ENCODE assay signal across 1 cellular context in genomic region chr3:129594907-129595390, GRCh38.
TF ChIP-seq lines count a peak whose summit lies in the region.

No MANE protein-coding gene starts in this region.

TF ChIP-seq in HepG2, 621 proteins besides CTCF, POLR2A, EP300 and RAD21 (continued from another document and continues in another):
- TF ChIP-seq, protein P1, sequence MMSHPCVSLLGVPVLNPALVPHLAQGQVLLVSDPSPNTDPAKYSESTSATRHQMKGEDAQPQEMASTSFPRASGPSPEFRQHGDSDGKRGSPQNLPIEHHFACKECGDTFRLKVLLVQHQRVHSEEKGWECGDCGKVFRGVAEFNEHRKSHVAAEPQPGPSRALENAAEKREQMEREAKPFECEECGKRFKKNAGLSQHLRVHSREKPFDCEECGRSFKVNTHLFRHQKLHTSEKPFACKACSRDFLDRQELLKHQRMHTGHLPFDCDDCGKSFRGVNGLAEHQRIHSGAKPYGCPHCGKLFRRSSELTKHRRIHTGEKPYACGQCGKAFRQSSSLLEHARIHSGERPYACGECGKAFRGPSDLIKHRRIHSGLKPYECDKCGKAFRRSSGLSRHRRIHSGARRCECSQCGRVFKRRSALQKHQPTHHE (CRISPR knock-in tag; IDR thresholded peaks at IDR 0.05; ENCODE audit: borderline replicate concordance), result no peak
- TF ChIP-seq ZNF546 (CRISPR knock-in tag; conservative IDR thresholded peaks at IDR 0.05), result 0 out of 2 replicates have a peak, but pooled peaks have one; percentile 58
- TF ChIP-seq GABPA (IDR thresholded peaks at IDR 0.05; ENCODE audit: low read depth, low read length), result no peak
- TF ChIP-seq GABPA (CRISPR knock-in tag; IDR thresholded peaks at IDR 0.05; ENCODE audit: low read depth), result 0 out of 2 replicates have a peak, but pooled peaks have one; percentile 25
- 0 out of 2 replicates have a peak, but pooled peaks have one; percentile 9 for TF ChIP-seq ZNF710 (CRISPR knock-in tag; IDR thresholded peaks at IDR 0.05; ENCODE audit: borderline replicate concordance)
- peak; percentile 41 for TF ChIP-seq GABPB1 (CRISPR knock-in tag; IDR thresholded peaks at IDR 0.05)
- TF ChIP-seq, protein P2, sequence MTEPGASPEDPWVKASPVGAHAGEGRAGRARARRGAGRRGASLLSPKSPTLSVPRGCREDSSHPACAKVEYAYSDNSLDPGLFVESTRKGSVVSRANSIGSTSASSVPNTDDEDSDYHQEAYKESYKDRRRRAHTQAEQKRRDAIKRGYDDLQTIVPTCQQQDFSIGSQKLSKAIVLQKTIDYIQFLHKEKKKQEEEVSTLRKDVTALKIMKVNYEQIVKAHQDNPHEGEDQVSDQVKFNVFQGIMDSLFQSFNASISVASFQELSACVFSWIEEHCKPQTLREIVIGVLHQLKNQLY (CRISPR knock-in tag; IDR thresholded peaks at IDR 0.05), result 0 out of 2 replicates have a peak, but pooled peaks have one; percentile 40
- 0 out of 2 replicates have a peak, but pooled peaks have one; percentile 20 for TF ChIP-seq FOSL2 (CRISPR knock-in tag; IDR thresholded peaks at IDR 0.05)
- TF ChIP-seq ZNF629 (CRISPR knock-in tag; conservative IDR thresholded peaks at IDR 0.05), result peak; percentile 68
- TF ChIP-seq, protein P3, sequence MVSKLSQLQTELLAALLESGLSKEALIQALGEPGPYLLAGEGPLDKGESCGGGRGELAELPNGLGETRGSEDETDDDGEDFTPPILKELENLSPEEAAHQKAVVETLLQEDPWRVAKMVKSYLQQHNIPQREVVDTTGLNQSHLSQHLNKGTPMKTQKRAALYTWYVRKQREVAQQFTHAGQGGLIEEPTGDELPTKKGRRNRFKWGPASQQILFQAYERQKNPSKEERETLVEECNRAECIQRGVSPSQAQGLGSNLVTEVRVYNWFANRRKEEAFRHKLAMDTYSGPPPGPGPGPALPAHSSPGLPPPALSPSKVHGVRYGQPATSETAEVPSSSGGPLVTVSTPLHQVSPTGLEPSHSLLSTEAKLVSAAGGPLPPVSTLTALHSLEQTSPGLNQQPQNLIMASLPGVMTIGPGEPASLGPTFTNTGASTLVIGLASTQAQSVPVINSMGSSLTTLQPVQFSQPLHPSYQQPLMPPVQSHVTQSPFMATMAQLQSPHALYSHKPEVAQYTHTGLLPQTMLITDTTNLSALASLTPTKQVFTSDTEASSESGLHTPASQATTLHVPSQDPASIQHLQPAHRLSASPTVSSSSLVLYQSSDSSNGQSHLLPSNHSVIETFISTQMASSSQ (IDR thresholded peaks at IDR 0.05; ENCODE audit: low read depth), result no peak
- TF ChIP-seq, protein P3 (CRISPR knock-in tag; IDR thresholded peaks at IDR 0.05; ENCODE audit: borderline replicate concordance), result 0 out of 2 replicates have a peak, but pooled peaks have one; percentile 63
- TF ChIP-seq THAP8 (CRISPR knock-in tag; IDR thresholded peaks at IDR 0.05; ENCODE audit: borderline replicate concordance), result no peak
- peak; percentile 56; the same call in 1 of the 2 replicates for TF ChIP-seq MAZ (IDR thresholded peaks at IDR 0.05; ENCODE audit: borderline replicate concordance, low read depth, low read length)
- TF ChIP-seq MAZ (CRISPR knock-in tag; IDR thresholded peaks at IDR 0.05; ENCODE audit: low read depth), result no peak; the same call in none of the 2 replicates
- TF ChIP-seq, protein P4, sequence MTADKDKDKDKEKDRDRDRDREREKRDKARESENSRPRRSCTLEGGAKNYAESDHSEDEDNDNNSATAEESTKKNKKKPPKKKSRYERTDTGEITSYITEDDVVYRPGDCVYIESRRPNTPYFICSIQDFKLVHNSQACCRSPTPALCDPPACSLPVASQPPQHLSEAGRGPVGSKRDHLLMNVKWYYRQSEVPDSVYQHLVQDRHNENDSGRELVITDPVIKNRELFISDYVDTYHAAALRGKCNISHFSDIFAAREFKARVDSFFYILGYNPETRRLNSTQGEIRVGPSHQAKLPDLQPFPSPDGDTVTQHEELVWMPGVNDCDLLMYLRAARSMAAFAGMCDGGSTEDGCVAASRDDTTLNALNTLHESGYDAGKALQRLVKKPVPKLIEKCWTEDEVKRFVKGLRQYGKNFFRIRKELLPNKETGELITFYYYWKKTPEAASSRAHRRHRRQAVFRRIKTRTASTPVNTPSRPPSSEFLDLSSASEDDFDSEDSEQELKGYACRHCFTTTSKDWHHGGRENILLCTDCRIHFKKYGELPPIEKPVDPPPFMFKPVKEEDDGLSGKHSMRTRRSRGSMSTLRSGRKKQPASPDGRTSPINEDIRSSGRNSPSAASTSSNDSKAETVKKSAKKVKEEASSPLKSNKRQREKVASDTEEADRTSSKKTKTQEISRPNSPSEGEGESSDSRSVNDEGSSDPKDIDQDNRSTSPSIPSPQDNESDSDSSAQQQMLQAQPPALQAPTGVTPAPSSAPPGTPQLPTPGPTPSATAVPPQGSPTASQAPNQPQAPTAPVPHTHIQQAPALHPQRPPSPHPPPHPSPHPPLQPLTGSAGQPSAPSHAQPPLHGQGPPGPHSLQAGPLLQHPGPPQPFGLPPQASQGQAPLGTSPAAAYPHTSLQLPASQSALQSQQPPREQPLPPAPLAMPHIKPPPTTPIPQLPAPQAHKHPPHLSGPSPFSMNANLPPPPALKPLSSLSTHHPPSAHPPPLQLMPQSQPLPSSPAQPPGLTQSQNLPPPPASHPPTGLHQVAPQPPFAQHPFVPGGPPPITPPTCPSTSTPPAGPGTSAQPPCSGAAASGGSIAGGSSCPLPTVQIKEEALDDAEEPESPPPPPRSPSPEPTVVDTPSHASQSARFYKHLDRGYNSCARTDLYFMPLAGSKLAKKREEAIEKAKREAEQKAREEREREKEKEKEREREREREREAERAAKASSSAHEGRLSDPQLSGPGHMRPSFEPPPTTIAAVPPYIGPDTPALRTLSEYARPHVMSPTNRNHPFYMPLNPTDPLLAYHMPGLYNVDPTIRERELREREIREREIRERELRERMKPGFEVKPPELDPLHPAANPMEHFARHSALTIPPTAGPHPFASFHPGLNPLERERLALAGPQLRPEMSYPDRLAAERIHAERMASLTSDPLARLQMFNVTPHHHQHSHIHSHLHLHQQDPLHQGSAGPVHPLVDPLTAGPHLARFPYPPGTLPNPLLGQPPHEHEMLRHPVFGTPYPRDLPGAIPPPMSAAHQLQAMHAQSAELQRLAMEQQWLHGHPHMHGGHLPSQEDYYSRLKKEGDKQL (CRISPR knock-in tag; IDR thresholded peaks at IDR 0.05; ENCODE audit: low read depth), result 0 out of 2 replicates have a peak, but pooled peaks have one; percentile 22
- TF ChIP-seq ARNTL (CRISPR knock-in tag; IDR thresholded peaks at IDR 0.05), result peak; percentile 72
- peak; percentile 71; the same call in 1 of the 2 replicates for TF ChIP-seq ATF2 (CRISPR knock-in tag; IDR thresholded peaks at IDR 0.05)
- peak; percentile 60; the same call in 1 of the 2 replicates for TF ChIP-seq TSC22D2 (CRISPR knock-in tag; IDR thresholded peaks at IDR 0.05; ENCODE audit: borderline replicate concordance)
- peak; percentile 93 for TF ChIP-seq TARDBP (CRISPR knock-in tag; IDR thresholded peaks at IDR 0.05)
- peak; percentile 85 for TF ChIP-seq SKIL (CRISPR knock-in tag; IDR thresholded peaks at IDR 0.05; ENCODE audit: borderline replicate concordance)
- peak; percentile 86 for TF ChIP-seq GFI1 (CRISPR knock-in tag; IDR thresholded peaks at IDR 0.05; ENCODE audit: borderline replicate concordance)
- TF ChIP-seq HDAC2 (CRISPR knock-in tag; IDR thresholded peaks at IDR 0.05), result peak; percentile 85
